Comparison of ENCODE assay signal across 24 cellular contexts in genomic region chr11:40289370-40289769, GRCh38.
"Had no signal": no experiment of that assay in that cellular context is flagged by ENCODE, and none has a peak within 500 bp of the region (broad histone marks: within the 10 kb centered on the region; RNA-seq: fewer than 3 reads in every experiment).

No MANE protein-coding gene starts in this region.

- H3K4me3 ChIP-seq: pancreas, thoracic aorta, upper lobe of right lung had no signal

- ATAC-seq: gastroesophageal sphincter; left colon; naive thymus-derived CD8-positive, alpha-beta T cell; pancreas; stimulated activated naive B cell treated with anti-CD40 and anti-IgM and Interleukin-4, amounts not matched to agents 10 μg/mL and 1 μg/mL and 100 μg/mL, for 72 hours; upper lobe of right lung; WTC11 had no signal

- H3K4me3 Mint-ChIP-seq: activated naive CD8-positive, alpha-beta T cell; activated T-cell treated with anti-CD3 and anti-CD28 coated beads, Interleukin-2, amount 50 U/mL, for 24 hours; memory B cell; naive thymus-derived CD8-positive, alpha-beta T cell; stimulated activated naive B cell treated with anti-CD40 and anti-IgM and Interleukin-4, amounts not matched to agents 10 μg/mL and 1 μg/mL and 100 μg/mL, for 72 hours; WTC11 had no signal

- DNase-seq: activated CD4-positive, alpha-beta T cell treated with anti-CD3 and anti-CD28 coated beads, Interleukin-2, amount 50 U/mL, for 4 hours; activated CD8-positive, alpha-beta memory T cell treated with anti-CD3 and anti-CD28 coated beads for 24 hours; activated CD8-positive, alpha-beta memory T cell treated with anti-CD3 and anti-CD28 coated beads, Interleukin-2, amount 50 U/mL, for 4 hours; activated naive CD4-positive, alpha-beta T cell; activated T-cell treated with anti-CD3 and anti-CD28 coated beads, Interleukin-2, amount 50 U/mL, for 24 hours; cerebellar nuclear complex; cortex of kidney; head of caudate nucleus; left colon; naive thymus-derived CD8-positive, alpha-beta T cell; pancreas; small intestine; stimulated activated CD4-positive, alpha-beta T cell treated with anti-CD3 and anti-CD28 coated beads, Interleukin-15, amount 100 ng/mL, for 24 hours; stimulated activated CD8-positive, alpha-beta memory T cell treated with anti-CD3 and anti-CD28 coated beads, Interleukin-4, amount 100 ng/mL, for 48 hours; stimulated activated naive B cell treated with anti-CD40 and anti-IgM and Interleukin-4, amounts not matched to agents 10 μg/mL and 1 μg/mL and 100 μg/mL, for 72 hours; T1000; upper lobe of right lung had no signal

- H3K4me1 ChIP-seq: upper lobe of right lung had no signal

- H3K9me3 ChIP-seq: gastroesophageal sphincter, pancreas, thoracic aorta, upper lobe of right lung had no signal

- H3K27ac ChIP-seq: epithelial cell of prostate, gastroesophageal sphincter, pancreas, thoracic aorta, upper lobe of right lung had no signal

- H3K27me3 ChIP-seq: upper lobe of right lung had no signal

- H3K9me3 Mint-ChIP-seq: activated T-helper 2 cell treated with anti-CD3 and anti-CD28 coated beads, Interferon-gamma antibody, Interleukin-2, Interleukin-4, amounts not matched to agents 10 μg/mL and 5 μg/mL and 100 μg/mL, durations not matched to agents 14 hours and 24 hours and 36 hours; WTC11 had no signal

- H3K36me3 Mint-ChIP-seq: WTC11 had no signal

- H3K36me3 ChIP-seq: gastroesophageal sphincter, pancreas, thoracic aorta, upper lobe of right lung had no signal

- H3K27ac Mint-ChIP-seq: activated naive CD8-positive, alpha-beta T cell; activated T-cell treated with anti-CD3 and anti-CD28 coated beads, Interleukin-2, amount 50 U/mL, for 24 hours; activated T-helper 2 cell treated with anti-CD3 and anti-CD28 coated beads, Interferon-gamma antibody, Interleukin-2, Interleukin-4, amounts not matched to agents 10 μg/mL and 5 μg/mL and 100 μg/mL, durations not matched to agents 14 hours and 24 hours and 36 hours; memory B cell; naive thymus-derived CD8-positive, alpha-beta T cell; stimulated activated naive B cell treated with anti-CD40 and anti-IgM and Interleukin-4, amounts not matched to agents 10 μg/mL and 1 μg/mL and 100 μg/mL, for 72 hours; WTC11 had no signal
